1 cellular context compared by ENCODE assay signal in the genomic region with DNA sequence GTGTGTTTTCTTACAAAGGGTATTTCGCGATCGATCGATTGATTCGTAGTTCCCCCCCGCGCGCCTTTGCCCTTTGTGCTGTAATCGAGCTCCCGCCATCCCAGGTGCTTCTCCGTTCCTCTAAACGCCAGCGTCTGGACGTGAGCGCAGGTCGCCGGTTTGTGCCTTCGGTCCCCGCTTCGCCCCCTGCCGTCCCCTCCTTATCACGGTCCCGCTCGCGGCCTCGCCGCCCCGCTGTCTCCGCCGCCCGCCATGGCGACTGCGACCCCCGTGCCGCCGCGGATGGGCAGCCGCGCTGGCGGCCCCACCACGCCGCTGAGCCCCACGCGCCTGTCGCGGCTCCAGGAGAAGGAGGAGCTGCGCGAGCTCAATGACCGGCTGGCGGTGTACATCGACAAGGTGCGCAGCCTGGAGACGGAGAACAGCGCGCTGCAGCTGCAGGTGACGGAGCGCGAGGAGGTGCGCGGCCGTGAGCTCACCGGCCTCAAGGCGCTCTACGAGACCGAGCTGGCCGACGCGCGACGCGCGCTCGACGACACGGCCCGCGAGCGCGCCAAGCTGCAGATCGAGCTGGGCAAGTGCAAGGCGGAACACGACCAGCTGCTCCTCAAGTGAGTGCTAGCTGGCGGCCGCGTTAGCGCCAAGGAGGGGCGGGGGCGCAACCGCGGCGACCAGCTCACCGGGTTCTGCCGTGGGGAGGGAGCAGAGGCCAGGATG.
A peak's percentile ranks its signal among the peaks of the same experiment; 100 is the strongest.
TF ChIP-seq lines count a peak whose summit lies in the region.

No MANE protein-coding gene starts in this region.

TF ChIP-seq in K562, 482 proteins besides CTCF, POLR2A, EP300 and RAD21 (continued from another document and continues in another):
- TF ChIP-seq, protein P1, sequence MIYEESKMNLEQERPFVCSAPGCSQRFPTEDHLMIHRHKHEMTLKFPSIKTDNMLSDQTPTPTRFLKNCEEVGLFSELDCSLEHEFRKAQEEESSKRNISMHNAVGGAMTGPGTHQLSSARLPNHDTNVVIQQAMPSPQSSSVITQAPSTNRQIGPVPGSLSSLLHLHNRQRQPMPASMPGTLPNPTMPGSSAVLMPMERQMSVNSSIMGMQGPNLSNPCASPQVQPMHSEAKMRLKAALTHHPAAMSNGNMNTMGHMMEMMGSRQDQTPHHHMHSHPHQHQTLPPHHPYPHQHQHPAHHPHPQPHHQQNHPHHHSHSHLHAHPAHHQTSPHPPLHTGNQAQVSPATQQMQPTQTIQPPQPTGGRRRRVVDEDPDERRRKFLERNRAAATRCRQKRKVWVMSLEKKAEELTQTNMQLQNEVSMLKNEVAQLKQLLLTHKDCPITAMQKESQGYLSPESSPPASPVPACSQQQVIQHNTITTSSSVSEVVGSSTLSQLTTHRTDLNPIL (CRISPR knock-in tag; IDR thresholded peaks at IDR 0.05): no peak
- no peak for TF ChIP-seq TOE1 (IDR thresholded peaks at IDR 0.05; ENCODE audit: borderline replicate concordance)
- TF ChIP-seq TOE1 (CRISPR knock-in tag; IDR thresholded peaks at IDR 0.05; ENCODE audit: borderline replicate concordance, low read depth): peak; percentile 74; the same call in 1 of the 2 replicates
- TF ChIP-seq DMBX1 (CRISPR knock-in tag; IDR thresholded peaks at IDR 0.05; ENCODE audit: borderline replicate concordance): no peak
- no peak for TF ChIP-seq EZH2 (IDR thresholded peaks at IDR 0.05; ENCODE audit: borderline replicate concordance, low read depth, low read length)
- TF ChIP-seq ZNF124 (CRISPR knock-in tag; IDR thresholded peaks at IDR 0.05): no peak
- TF ChIP-seq MEF2A (IDR thresholded peaks at IDR 0.05; ENCODE audit: control insufficient read depth, low read depth, low read length): no peak
- no peak for TF ChIP-seq MXI1 (IDR thresholded peaks at IDR 0.05; ENCODE audit: low read depth, low read length)
- TF ChIP-seq POLR2AphosphoS2 (IDR thresholded peaks at IDR 0.05; ENCODE audit: low read length): no peak
- TF ChIP-seq PTRF (tag; IDR thresholded peaks at IDR 0.05): no peak
- 0 out of 2 replicates have a peak, but pooled peaks have one; percentile 19 for TF ChIP-seq ZNF121 (CRISPR knock-in tag; conservative IDR thresholded peaks at IDR 0.05)
- no peak for TF ChIP-seq C11orf30 (IDR thresholded peaks at IDR 0.05; ENCODE audit: low read depth)
- no peak for TF ChIP-seq SMAD2 (IDR thresholded peaks at IDR 0.05; ENCODE audit: low read depth, low read length)
- TF ChIP-seq ZBTB26 (CRISPR knock-in tag; IDR thresholded peaks at IDR 0.05): no peak
- TF ChIP-seq ZNF445 (CRISPR knock-in tag; IDR thresholded peaks at IDR 0.05; ENCODE audit: low read depth): no peak
- TF ChIP-seq ZC3H11A (IDR thresholded peaks at IDR 0.05; ENCODE audit: low read depth, low read length): no peak
- TF ChIP-seq ZNF589 (CRISPR knock-in tag; IDR thresholded peaks at IDR 0.05; ENCODE audit: low read depth): no peak
- TF ChIP-seq ZNF407 (IDR thresholded peaks at IDR 0.05; ENCODE audit: low read depth): no peak
- TF ChIP-seq NR2C1 (IDR thresholded peaks at IDR 0.05): no peak
- TF ChIP-seq NR2C1 (tag; IDR thresholded peaks at IDR 0.05): no peak
- TF ChIP-seq NR2C2 (CRISPR knock-in tag; IDR thresholded peaks at IDR 0.05): no peak
- peak; percentile 24; the same call in 1 of the 2 replicates for TF ChIP-seq NR2C2 (tag; IDR thresholded peaks at IDR 0.05)
- TF ChIP-seq ZBTB2 (IDR thresholded peaks at IDR 0.05): no peak
- no peak for TF ChIP-seq GTF2F1 (IDR thresholded peaks at IDR 0.05; ENCODE audit: low read depth, low read length)
- TF ChIP-seq, protein P2, sequence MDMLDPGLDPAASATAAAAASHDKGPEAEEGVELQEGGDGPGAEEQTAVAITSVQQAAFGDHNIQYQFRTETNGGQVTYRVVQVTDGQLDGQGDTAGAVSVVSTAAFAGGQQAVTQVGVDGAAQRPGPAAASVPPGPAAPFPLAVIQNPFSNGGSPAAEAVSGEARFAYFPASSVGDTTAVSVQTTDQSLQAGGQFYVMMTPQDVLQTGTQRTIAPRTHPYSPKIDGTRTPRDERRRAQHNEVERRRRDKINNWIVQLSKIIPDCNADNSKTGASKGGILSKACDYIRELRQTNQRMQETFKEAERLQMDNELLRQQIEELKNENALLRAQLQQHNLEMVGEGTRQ (CRISPR knock-in tag; IDR thresholded peaks at IDR 0.05): no peak
- TF ChIP-seq, protein P3, sequence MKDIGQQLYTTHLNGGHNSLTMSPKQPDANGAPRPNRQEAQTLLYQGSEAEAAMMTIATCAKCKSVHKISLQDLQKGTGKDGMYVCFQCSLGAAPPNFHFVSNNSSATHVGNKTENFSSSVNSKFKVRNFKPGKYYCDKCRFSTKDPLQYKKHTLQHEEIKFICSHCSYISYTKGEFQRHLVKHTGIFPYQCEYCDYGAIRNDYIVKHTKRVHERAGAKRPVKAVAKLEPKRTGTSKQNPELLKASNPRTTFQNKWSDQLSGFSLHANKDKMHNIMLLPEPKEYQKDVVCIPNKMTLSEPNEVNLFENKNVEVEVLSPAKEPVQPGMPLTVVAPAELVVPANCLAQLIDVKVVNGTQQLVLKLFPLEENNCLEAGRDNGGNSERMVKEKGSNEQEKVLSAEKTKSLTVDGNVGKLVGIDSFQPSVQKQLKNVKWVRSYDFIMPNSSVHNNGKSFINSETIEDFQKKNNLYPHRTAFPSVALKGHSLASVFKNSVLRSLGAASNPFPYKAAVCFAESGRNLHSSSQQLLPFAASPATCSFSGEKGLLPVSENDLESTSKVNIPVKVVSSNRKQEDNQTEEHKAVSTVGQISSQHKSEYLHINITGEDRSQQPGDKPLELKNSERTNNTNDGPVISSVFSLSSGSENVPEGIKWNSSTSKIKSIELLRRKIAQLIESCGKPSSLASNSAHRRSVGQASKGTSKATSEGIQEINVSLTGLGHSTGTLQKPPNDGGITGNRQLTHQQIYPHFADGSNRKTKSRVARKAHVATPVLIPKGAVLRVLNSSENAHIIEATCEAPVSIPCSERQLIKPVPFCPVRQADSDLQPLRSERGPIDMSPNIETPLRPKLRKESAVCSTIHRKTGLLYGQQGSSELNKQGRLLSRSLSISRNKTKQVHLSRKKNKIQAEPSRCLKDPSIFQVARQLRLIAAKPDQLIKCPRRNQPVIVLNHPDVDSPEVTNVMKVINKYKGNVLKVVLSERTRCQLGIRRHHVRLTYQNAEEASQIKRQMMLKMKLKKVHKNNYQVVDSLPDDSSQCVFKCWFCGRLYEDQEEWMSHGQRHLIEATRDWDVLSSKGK (CRISPR knock-in tag; IDR thresholded peaks at IDR 0.05): no peak
- no peak for TF ChIP-seq ID3 (CRISPR knock-in tag; IDR thresholded peaks at IDR 0.05)
- peak; percentile 80 for TF ChIP-seq ID3 (tag; IDR thresholded peaks at IDR 0.05)
- TF ChIP-seq MBD1 (CRISPR knock-in tag; IDR thresholded peaks at IDR 0.05): no peak
- no peak for TF ChIP-seq HSF4 (CRISPR knock-in tag; IDR thresholded peaks at IDR 0.05; ENCODE audit: borderline replicate concordance)
- TF ChIP-seq RBM17 (IDR thresholded peaks at IDR 0.05; ENCODE audit: borderline replicate concordance, low read depth, low read length): no peak
- TF ChIP-seq ZNF76 (CRISPR knock-in tag; IDR thresholded peaks at IDR 0.05; ENCODE audit: borderline replicate concordance): no peak
- no peak for TF ChIP-seq CHCHD3 (CRISPR knock-in tag; IDR thresholded peaks at IDR 0.05)
- TF ChIP-seq, protein P4, sequence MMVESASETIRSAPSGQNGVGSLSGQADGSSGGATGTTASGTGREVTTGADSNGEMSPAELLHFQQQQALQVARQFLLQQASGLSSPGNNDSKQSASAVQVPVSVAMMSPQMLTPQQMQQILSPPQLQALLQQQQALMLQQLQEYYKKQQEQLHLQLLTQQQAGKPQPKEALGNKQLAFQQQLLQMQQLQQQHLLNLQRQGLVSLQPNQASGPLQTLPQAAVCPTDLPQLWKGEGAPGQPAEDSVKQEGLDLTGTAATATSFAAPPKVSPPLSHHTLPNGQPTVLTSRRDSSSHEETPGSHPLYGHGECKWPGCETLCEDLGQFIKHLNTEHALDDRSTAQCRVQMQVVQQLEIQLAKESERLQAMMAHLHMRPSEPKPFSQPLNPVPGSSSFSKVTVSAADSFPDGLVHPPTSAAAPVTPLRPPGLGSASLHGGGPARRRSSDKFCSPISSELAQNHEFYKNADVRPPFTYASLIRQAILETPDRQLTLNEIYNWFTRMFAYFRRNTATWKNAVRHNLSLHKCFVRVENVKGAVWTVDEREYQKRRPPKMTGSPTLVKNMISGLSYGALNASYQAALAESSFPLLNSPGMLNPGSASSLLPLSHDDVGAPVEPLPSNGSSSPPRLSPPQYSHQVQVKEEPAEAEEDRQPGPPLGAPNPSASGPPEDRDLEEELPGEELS (CRISPR knock-in tag; IDR thresholded peaks at IDR 0.05; ENCODE audit: borderline replicate concordance): peak; percentile 78; the same call in 1 of the 2 replicates
- TF ChIP-seq ZNF24 (IDR thresholded peaks at IDR 0.05): no peak
